In genomic region chr1:92774407-92774806, GRCh38 we compare ENCODE assay signal across 19 cellular contexts. TPM values are rescaled to one million over a fixed set of nuclear protein-coding genes. Genes with fewer than 3 reads are reported as not detected.
A peak's percentile ranks its signal among the peaks of the same experiment; 100 is the strongest.
DNase-seq lines count a peak whose midpoint lies in the region; ATAC-seq, FAIRE-seq and TF ChIP-seq lines count a peak whose summit lies in the region.
"Had no signal": no experiment of that assay in that cellular context is flagged by ENCODE, and none has a peak within 500 bp of the region (broad histone marks: within the 10 kb centered on the region; RNA-seq: fewer than 3 reads in every experiment).

No MANE protein-coding gene starts in this region.

- 72% methylated on average over 1 of the region's 1 CpG for WGBS in K562 (ENCODE audit: insufficient coverage, low coverage, missing lambda C conversion rate)

- H3K9ac ChIP-seq in K562 (ENCODE audit: insufficient read depth in 1 of 2, low read depth in 2 of 2, low read length in 2 of 2): no peak overlapping the region

- H3K9me3 Mint-ChIP-seq in GM23338: no peaks in the 10 kb centered on the region

- H2AFZ ChIP-seq in GM23338 (no peak overlapping the region), K562 (ENCODE audit: low read depth, low read length) (no peak overlapping the region)

- H3K36me3 ChIP-seq in GM23338 (ENCODE audit: insufficient read depth) (no peaks in the 10 kb centered on the region), K562 (ENCODE audit: control insufficient read depth, insufficient read depth, low read length) (no peaks in the 10 kb centered on the region)

- TF ChIP-seq POLR2A in K562 (conservative IDR thresholded peaks at IDR 0.05): no peak

- no peak overlapping the region for H3K4me3 Mint-ChIP-seq in GM23338
- H3K4me3 Mint-ChIP-seq: B cell; CD4-positive, CD25-positive, alpha-beta regulatory T cell had no signal

- H3K36me3 Mint-ChIP-seq in GM23338 (ENCODE audit: low read depth): no peaks in the 10 kb centered on the region

- H4K20me1 ChIP-seq in GM23338 (replicated peaks; ENCODE audit: insufficient read depth) (peaks cover 7% of the 10 kb centered on the region; the same call in 1 of the 2 replicates), K562 (replicated peaks; ENCODE audit: control insufficient read depth, insufficient read depth, low read length) (no peaks in the 10 kb centered on the region)

- POLR2A ChIA-PET in K562 (lab: Yijun Ruan, JAX): interaction anchor here (0.7 to 3.4 kb wide), 3 partner anchors 11 to 17 kb away, joined by 3 to 12 read pairs (median 3); partner anchors contain the start of gene EVI5

- no peak for TF ChIP-seq RAD21 in K562 (CRISPR knock-in tag; conservative IDR thresholded peaks at IDR 0.05 in 1 of 2, IDR thresholded peaks at IDR 0.05 in 1 of 2)

- H3K27me3 ChIP-seq in GM23338 (ENCODE audit: insufficient read depth) (no peaks in the 10 kb centered on the region), K562 (ENCODE audit: control insufficient read depth in 2 of 2, insufficient read depth in 2 of 2, low read length in 2 of 2) (no peaks in the 10 kb centered on the region)

- peaks cover 2% of the 10 kb centered on the region for H3K27me3 Mint-ChIP-seq in GM23338 (ENCODE audit: insufficient read depth, low read depth, poor library complexity)
- H3K27me3 Mint-ChIP-seq: B cell had no signal

- H3K79me2 ChIP-seq in GM23338 (replicated peaks; ENCODE audit: insufficient read depth) (peaks cover 48% of the 10 kb centered on the region), K562 (ENCODE audit: control insufficient read depth, insufficient read depth, low read length) (peaks cover 45% of the 10 kb centered on the region)

- TF ChIP-seq CTCF in GM23338 (conservative IDR thresholded peaks at IDR 0.05; ENCODE audit: low read depth in 2 of 2) (no peak), K562 (IDR thresholded peaks at IDR 0.05 in 2 of 3, conservative IDR thresholded peaks at IDR 0.05 in 1 of 3; ENCODE audit: insufficient read depth in 2 of 3, low read depth in 1 of 3, low read length in 3 of 3) (no peak)

- no peaks in the 10 kb centered on the region for H3F3A ChIP-seq in GM23338 (replicated peaks; ENCODE audit: low read depth)

- ATAC-seq in GM23338 (no peak), K562 (no peak), GM21360 (IDR thresholded peaks at IDR 0.05; ENCODE audit: unreplicated experiment) (no peak)

- H3K4me1 ChIP-seq in GM23338 (ENCODE audit: insufficient read depth) (peaks cover 7% of the 10 kb centered on the region; the same call in 1 of the 2 replicates), K562 (replicated peaks in 1 of 2; ENCODE audit: control insufficient read depth in 2 of 2, insufficient read depth in 2 of 2, low read length in 2 of 2) (peaks cover 0 to 6% of the 10 kb centered on the region in 2 experiments; a peak in 1 of 5 replicates)

- no peak overlapping the region for H3K27ac ChIP-seq in GM23338 (ENCODE audit: low read depth)
- H3K27ac ChIP-seq in K562 (ENCODE audit: extremely low read depth, low read depth, low read length): no peak overlapping the region
- H3K27ac ChIP-seq: 22Rv1, SK-N-MC had no signal

- H3K4me1 Mint-ChIP-seq in GM23338: peaks cover 11% of the 10 kb centered on the region

- no peaks in the 10 kb centered on the region for H3K9me1 ChIP-seq in K562 (ENCODE audit: control insufficient read depth, insufficient read depth, low read length)

- H3K4me3 ChIP-seq in GM23338 (no peak overlapping the region), K562 (no peak overlapping the region)
- H3K4me3 ChIP-seq: SK-N-MC had no signal

- CTCF ChIA-PET in K562 (lab: Yijun Ruan, JAX; ENCODE audit: low intra/inter-chr PET ratio): interaction anchor here (0.7 kb wide), 1 partner anchor 10 kb away, joined by 3 read pairs; no protein-coding TSS in a partner anchor

- intact Hi-C loops in K562 (cut with micrococcal nuclease): no loop called here

- 0 out of 2 replicates have a peak overlapping the region, but pooled peaks have one; percentile 32 for H3K4me2 ChIP-seq in GM23338
- peak overlapping the region; percentile 5; the same call in 1 of the 2 replicates for H3K4me2 ChIP-seq in K562 (ENCODE audit: insufficient read depth, low read length)

- H3K27ac Mint-ChIP-seq in GM23338: 0 out of 2 replicates have a peak overlapping the region, but pooled peaks have one; percentile 48
- H3K27ac Mint-ChIP-seq: B cell had no signal

- FAIRE-seq in K562 (lab: Jason Lieb, UNC): peak; percentile 58
- FAIRE-seq: GM19239 had no signal

- no TSS peak for BruUV-seq in K562 (replicated peaks; lab: Mats Ljungman, UMichigan)

- TF ChIP-seq EP300 in K562 (IDR thresholded peaks at IDR 0.05; ENCODE audit: low read length): no peak

- H3K9me3 ChIP-seq in K562 (replicated peaks; ENCODE audit: control insufficient read depth, insufficient read depth, low read depth, low read length): no peaks in the 10 kb centered on the region

- in situ Hi-C loops in K562 (cut with MboI): no loop called here

- DNase-seq in GM23338 (ENCODE audit: low spot score): peak; percentile 13
- no peak for DNase-seq in K562 (ENCODE audit: extremely low read depth in 1 of 4, low spot score in 3 of 4)
- peak; percentile 61 for DNase-seq in globus pallidus (ENCODE audit: low spot score)
- DNase-seq in pons (ENCODE audit: low spot score): peak; percentile 75
- no peak for DNase-seq in SHP77 (lab: John Stamatoyannopoulos, UW)
- DNase-seq in activated CD4-positive, CD25-positive, alpha-beta regulatory T cell treated with anti-CD3 and anti-CD28 coated beads, Interleukin-2, amount 50 U/mL, for 72 hours: no peak
- DNase-seq in NCI-H146 (lab: John Stamatoyannopoulos, UW): no peak
- DNase-seq: CD4-positive, CD25-positive, alpha-beta regulatory T cell; DMS53; HCEC 1CT; KG1; NCI-H1436; NCI-H2081; NCI-H510A treated with DMSO at 0.1 percent for 48 hours had no signal

- no peaks in the 10 kb centered on the region for H3K9me2 ChIP-seq in GM23338 (ENCODE audit: insufficient read depth)

TF ChIP-seq in GM23338, 12 proteins besides CTCF, POLR2A, EP300 and RAD21 (continues in another document):
- TF ChIP-seq EZH2phosphoT487 (IDR thresholded peaks at IDR 0.05; ENCODE audit: unreplicated experiment): no peak
- TF ChIP-seq ZNF114 (CRISPR knock-in tag; IDR thresholded peaks at IDR 0.05): no peak
- TF ChIP-seq POLR2AphosphoS5 (IDR thresholded peaks at IDR 0.05; ENCODE audit: low read depth): no peak

TF ChIP-seq in K562, 482 proteins besides CTCF, POLR2A, EP300 and RAD21 (continues in another document):
- TF ChIP-seq KHSRP (IDR thresholded peaks at IDR 0.05): no peak
- no peak for TF ChIP-seq CREB1 (IDR thresholded peaks at IDR 0.05)
- no peak for TF ChIP-seq CREB1 (CRISPR knock-in tag; IDR thresholded peaks at IDR 0.05)
- no peak for TF ChIP-seq ETS2 (tag; IDR thresholded peaks at IDR 0.05; ENCODE audit: borderline replicate concordance, poor library complexity, severe bottlenecking)
- no peak for TF ChIP-seq POLR2G (IDR thresholded peaks at IDR 0.05; ENCODE audit: low read depth, low read length)

RNA-seq across cellular contexts. Expression of gene EVI5, which starts 10.5 kb away (rescaled TPM):
- total RNA-seq in GM23338 (2014; rRNA removed; shearing (Covaris generic)): 6.5 and 15.6 TPM in 2 replicates
- polyA plus RNA-seq in GM23338 (2016; fragmentation: Nextera tagmentation; extraction: Ambion mirVana) (16.7 and 24.8 TPM in 2 replicates), K562 (2011; rRNA removed) (4.9 and 6.3 TPM in 2 replicates), K562 (2014; fragmentation: Illumina TruSeq; extraction: Trizol) (5.5 and 6.0 TPM in 2 replicates), K562 (2014; fragmentation: Nextera tagmentation; extraction: Ambion mirVana) (1 to 10 TPM; 1.7 to 4.8 TPM), K562 (2014; rRNA removed) (16.2 and 19.6 TPM in 2 replicates)
- total RNA-seq in K562 (2011; cell fraction: chromatin; rRNA removed; ENCODE audit: low replicate concordance): 14.6 and 66.4 TPM in 2 replicates
- 12.8 and 17.0 TPM in 2 replicates for total RNA-seq in K562 (2011; cell fraction: nucleolus; rRNA removed)
- 17.1 and 20.8 TPM in 2 replicates for total RNA-seq in K562 (2011; cell fraction: nucleoplasm; rRNA removed)
- total RNA-seq in K562 (2014; rRNA removed) (25.1 and 50.1 TPM in 2 replicates), K562 (2014; rRNA removed; fragmentation: Illumina TruSeq; extraction: Trizol) (13.7 and 18.5 TPM in 2 replicates), K562 (2015; rRNA removed; fragmentation: Illumina TruSeq; extraction: Trizol) (18.3 and 18.4 TPM in 2 replicates), K562 (2021) (16.5 and 18.7 TPM in 2 replicates)
- 1.2 and 2.8 TPM in 2 replicates for polyA plus RNA-seq in K562 (2011; cell fraction: cytosol; rRNA removed)
- polyA plus RNA-seq in K562 (2011; cell fraction: nucleus; rRNA removed): 5.2 and 6.8 TPM in 2 replicates
- 2.6 and 2.9 TPM in 2 replicates for polyA plus RNA-seq in K562 (2012)
- 23.8 and 27.2 TPM in 2 replicates for polyA minus RNA-seq in K562 (2011; rRNA and poly(A)+ RNA removed)
- polyA minus RNA-seq in K562 (2011; cell fraction: cytosol; rRNA and poly(A)+ RNA removed): 11.1 and 13.0 TPM in 2 replicates
- polyA minus RNA-seq in K562 (2011; cell fraction: nucleus; rRNA and poly(A)+ RNA removed): 21.0 and 32.9 TPM in 2 replicates

RNA-seq across cellular contexts. Expression of gene RPL5, which starts 57.4 kb away (rescaled TPM):
- total RNA-seq in GM23338 (2014; rRNA removed; shearing (Covaris generic)): 2,030 and 2,182 TPM in 2 replicates
- polyA plus RNA-seq in GM23338 (2016; fragmentation: Nextera tagmentation; extraction: Ambion mirVana) (3,547 and 4,172 TPM in 2 replicates), K562 (2011; rRNA removed) (3,458 and 3,699 TPM in 2 replicates), K562 (2014; fragmentation: Illumina TruSeq; extraction: Trizol) (1,939 and 2,002 TPM in 2 replicates), K562 (2014; fragmentation: Nextera tagmentation; extraction: Ambion mirVana) (1,000 to 10,000 TPM; 4,024 to 4,252 TPM), K562 (2014; rRNA removed) (2,353 and 2,737 TPM in 2 replicates)
- 274 and 687 TPM in 2 replicates for total RNA-seq in K562 (2011; cell fraction: chromatin; rRNA removed; ENCODE audit: low replicate concordance)
- 312 and 315 TPM in 2 replicates for total RNA-seq in K562 (2011; cell fraction: nucleolus; rRNA removed)
- total RNA-seq in K562 (2011; cell fraction: nucleoplasm; rRNA removed): 523 and 836 TPM in 2 replicates
- total RNA-seq in K562 (2014; rRNA removed) (2,174 and 2,757 TPM in 2 replicates), K562 (2014; rRNA removed; fragmentation: Illumina TruSeq; extraction: Trizol) (2,454 and 2,710 TPM in 2 replicates), K562 (2015; rRNA removed; fragmentation: Illumina TruSeq; extraction: Trizol) (2,022 and 2,169 TPM in 2 replicates), K562 (2021) (1,467 and 1,545 TPM in 2 replicates)
- 1,347 and 2,415 TPM in 2 replicates for polyA plus RNA-seq in K562 (2011; cell fraction: cytosol; rRNA removed)
- polyA plus RNA-seq in K562 (2011; cell fraction: nucleus; rRNA removed): 535 and 1,090 TPM in 2 replicates
- 2,779 and 3,498 TPM in 2 replicates for polyA plus RNA-seq in K562 (2012)
- polyA minus RNA-seq in K562 (2011; rRNA and poly(A)+ RNA removed): 2,372 and 2,380 TPM in 2 replicates
- polyA minus RNA-seq in K562 (2011; cell fraction: cytosol; rRNA and poly(A)+ RNA removed): 721 and 764 TPM in 2 replicates
- polyA minus RNA-seq in K562 (2011; cell fraction: nucleus; rRNA and poly(A)+ RNA removed): 194 and 399 TPM in 2 replicates

Comparison
In these comparisons a context has a peak if more than half of its experiments do, and no peak if none do; other contexts are left out.
1. DNase-seq: peak in GM23338 (single experiment), globus pallidus (single experiment) and pons (single experiment); none in K562 (0 of 4), SHP77 (0 of 2), activated CD4-positive, CD25-positive, alpha-beta regulatory T cell treated with anti-CD3 and anti-CD28 coated beads, Interleukin-2, amount 50 U/mL, for 72 hours (single experiment) and NCI-H146 (single experiment).